In the genomic region with DNA sequence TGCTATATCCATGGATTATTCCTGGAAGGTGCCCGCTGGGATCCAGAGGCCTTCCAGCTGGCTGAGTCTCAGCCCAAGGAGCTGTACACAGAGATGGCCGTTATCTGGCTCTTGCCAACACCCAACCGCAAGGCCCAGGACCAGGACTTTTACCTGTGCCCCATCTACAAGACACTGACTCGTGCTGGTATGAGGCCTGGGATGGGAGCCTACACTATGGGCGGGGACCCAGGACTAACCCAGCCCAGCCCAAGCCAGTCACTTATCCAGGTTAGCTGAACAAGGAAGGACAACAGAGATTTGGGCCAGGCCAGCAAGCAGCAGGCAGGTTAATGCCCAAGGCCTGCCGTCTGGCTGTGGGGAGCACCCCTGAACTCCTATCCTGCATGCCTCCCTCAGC, we compare ENCODE assay signal across 2 cellular contexts.
TF ChIP-seq lines count a peak whose summit lies in the region.

No MANE protein-coding gene starts in this region.

TF ChIP-seq in SK-N-SH treated with all-trans-retinoic acid at 6 μM for 48 hours, 23 proteins besides CTCF, POLR2A, EP300 and RAD21:
- no peak for TF ChIP-seq RARB (CRISPR knock-in tag; IDR thresholded peaks at IDR 0.05)
- no peak for TF ChIP-seq ESRRG (CRISPR knock-in tag; IDR thresholded peaks at IDR 0.05)
- TF ChIP-seq, protein P1, sequence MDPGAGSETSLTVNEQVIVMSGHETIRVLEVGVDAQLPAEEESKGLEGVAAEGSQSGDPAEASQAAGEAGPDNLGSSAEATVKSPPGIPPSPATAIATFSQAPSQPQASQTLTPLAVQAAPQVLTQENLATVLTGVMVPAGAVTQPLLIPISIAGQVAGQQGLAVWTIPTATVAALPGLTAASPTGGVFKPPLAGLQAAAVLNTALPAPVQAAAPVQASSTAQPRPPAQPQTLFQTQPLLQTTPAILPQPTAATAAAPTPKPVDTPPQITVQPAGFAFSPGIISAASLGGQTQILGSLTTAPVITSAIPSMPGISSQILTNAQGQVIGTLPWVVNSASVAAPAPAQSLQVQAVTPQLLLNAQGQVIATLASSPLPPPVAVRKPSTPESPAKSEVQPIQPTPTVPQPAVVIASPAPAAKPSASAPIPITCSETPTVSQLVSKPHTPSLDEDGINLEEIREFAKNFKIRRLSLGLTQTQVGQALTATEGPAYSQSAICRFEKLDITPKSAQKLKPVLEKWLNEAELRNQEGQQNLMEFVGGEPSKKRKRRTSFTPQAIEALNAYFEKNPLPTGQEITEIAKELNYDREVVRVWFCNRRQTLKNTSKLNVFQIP (CRISPR knock-in tag; IDR thresholded peaks at IDR 0.05; ENCODE audit: borderline replicate concordance, low read depth): no peak
- TF ChIP-seq TCF4 (CRISPR knock-in tag; IDR thresholded peaks at IDR 0.05; ENCODE audit: borderline replicate concordance): no peak
- no peak for TF ChIP-seq ARNTL (CRISPR knock-in tag; IDR thresholded peaks at IDR 0.05; ENCODE audit: borderline replicate concordance, low read depth)
- TF ChIP-seq, protein P2, sequence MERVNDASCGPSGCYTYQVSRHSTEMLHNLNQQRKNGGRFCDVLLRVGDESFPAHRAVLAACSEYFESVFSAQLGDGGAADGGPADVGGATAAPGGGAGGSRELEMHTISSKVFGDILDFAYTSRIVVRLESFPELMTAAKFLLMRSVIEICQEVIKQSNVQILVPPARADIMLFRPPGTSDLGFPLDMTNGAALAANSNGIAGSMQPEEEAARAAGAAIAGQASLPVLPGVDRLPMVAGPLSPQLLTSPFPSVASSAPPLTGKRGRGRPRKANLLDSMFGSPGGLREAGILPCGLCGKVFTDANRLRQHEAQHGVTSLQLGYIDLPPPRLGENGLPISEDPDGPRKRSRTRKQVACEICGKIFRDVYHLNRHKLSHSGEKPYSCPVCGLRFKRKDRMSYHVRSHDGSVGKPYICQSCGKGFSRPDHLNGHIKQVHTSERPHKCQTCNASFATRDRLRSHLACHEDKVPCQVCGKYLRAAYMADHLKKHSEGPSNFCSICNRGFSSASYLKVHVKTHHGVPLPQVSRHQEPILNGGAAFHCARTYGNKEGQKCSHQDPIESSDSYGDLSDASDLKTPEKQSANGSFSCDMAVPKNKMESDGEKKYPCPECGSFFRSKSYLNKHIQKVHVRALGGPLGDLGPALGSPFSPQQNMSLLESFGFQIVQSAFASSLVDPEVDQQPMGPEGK (CRISPR knock-in tag; IDR thresholded peaks at IDR 0.05; ENCODE audit: borderline replicate concordance): no peak
- TF ChIP-seq ZNF70 (CRISPR knock-in tag; IDR thresholded peaks at IDR 0.05): no peak
- TF ChIP-seq OSR1 (CRISPR knock-in tag; IDR thresholded peaks at IDR 0.05): no peak
- no peak for TF ChIP-seq SNAI2 (CRISPR knock-in tag; IDR thresholded peaks at IDR 0.05)
- TF ChIP-seq TOX (CRISPR knock-in tag; IDR thresholded peaks at IDR 0.05; ENCODE audit: borderline replicate concordance): no peak
- no peak for TF ChIP-seq ZNF565 (CRISPR knock-in tag; conservative IDR thresholded peaks at IDR 0.05; ENCODE audit: low read depth)
- no peak for TF ChIP-seq BACH2 (CRISPR knock-in tag; IDR thresholded peaks at IDR 0.05; ENCODE audit: borderline replicate concordance)
TF ChIP-seq in SK-N-SH treated with all-trans-retinoic acid at 6 μM for 48 hours: peak in this region for 0.

TF ChIP-seq in SK-N-SH, 30 proteins besides CTCF, POLR2A, EP300 and RAD21:
- no peak for TF ChIP-seq RXRA (IDR thresholded peaks at IDR 0.05; ENCODE audit: borderline replicate concordance, low read depth)
